Comparison of ENCODE assay signal across 8 cellular contexts in the genomic region with DNA sequence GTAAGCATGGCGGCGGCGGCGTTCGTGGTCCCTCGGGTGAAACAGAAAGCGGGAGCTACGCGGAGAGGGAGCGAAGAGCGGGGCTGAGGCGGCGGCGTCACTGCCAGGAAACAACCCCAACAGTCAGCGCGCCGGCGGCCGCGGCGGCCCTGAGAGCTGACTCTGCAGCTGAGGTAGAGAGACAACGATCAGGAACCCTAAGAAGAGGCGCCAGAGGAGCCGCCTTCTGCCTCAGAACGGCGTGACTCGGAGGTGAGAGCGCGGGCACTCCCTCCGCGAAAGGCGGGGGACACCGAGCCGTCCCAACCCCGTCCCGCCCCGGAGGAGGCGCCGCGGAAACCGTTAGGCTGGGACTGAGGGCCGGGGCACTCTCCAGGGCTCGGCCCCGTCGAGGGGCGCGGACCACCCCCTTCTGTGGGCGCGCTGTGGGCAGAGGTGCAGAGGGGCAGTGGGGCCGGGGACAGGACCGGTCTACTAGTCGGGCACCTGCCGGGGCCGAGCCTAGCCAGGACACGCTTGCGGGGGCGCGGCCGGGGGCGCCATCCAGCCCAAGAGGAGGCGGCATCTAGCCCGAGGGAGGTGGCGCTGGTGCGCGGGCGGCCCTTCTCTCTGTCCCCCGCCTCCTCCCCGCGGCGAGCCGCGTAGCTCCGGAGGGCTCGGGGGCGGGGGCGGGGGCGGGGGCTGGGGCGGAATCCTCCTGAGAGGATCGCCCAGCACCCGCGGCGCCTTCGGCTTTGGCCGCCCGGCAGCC. TPM values are rescaled to one million over a fixed set of nuclear protein-coding genes. Genes with fewer than 3 reads are reported as not detected.
DNase-seq lines count a peak whose midpoint lies in the region; ATAC-seq and TF ChIP-seq lines count a peak whose summit lies in the region.

No MANE protein-coding gene starts in this region.

- peak overlapping the region; percentile 77 for H3K27ac ChIP-seq in mammary epithelial cell (ENCODE audit: insufficient read depth, low read depth, low read length)
- H3K27ac ChIP-seq in spleen, result peak overlapping the region; percentile 99 to 100 (median 100)

- in situ Hi-C loops in mammary epithelial cell (cut with MboI; ENCODE audit: low sequenced_read_pairs in 2 of 2), result no loop called here

- intact Hi-C loops in mammary epithelial cell (cut with micrococcal nuclease), result loop anchor here (1.0 to 10.0 kb wide), 7 partner anchors 26 to 379 kb away; no protein-coding TSS in a partner anchor
- intact Hi-C loops in spleen (cut with DNase I; ENCODE audit: low total_unique reads), result no loop called here

- H3K27me3 ChIP-seq in mammary epithelial cell (ENCODE audit: insufficient read depth, low read length), result no peaks in the 10 kb centered on the region
- H3K27me3 ChIP-seq in spleen (replicated peaks in 1 of 7), result no peaks in the 10 kb centered on the region

- H3K4me2 ChIP-seq in mammary epithelial cell (ENCODE audit: insufficient read depth, low read depth, low read length), result peak overlapping the region; percentile 85

- TF ChIP-seq CTCF in AG04449 (IDR thresholded peaks at IDR 0.05; ENCODE audit: insufficient read depth, low read length, missing control alignments), result peak; percentile 39
- no peak for TF ChIP-seq CTCF in WI38 (IDR thresholded peaks at IDR 0.05; ENCODE audit: low read depth, low read length)
- TF ChIP-seq CTCF in mammary epithelial cell (conservative IDR thresholded peaks at IDR 0.05 in 1 of 2, IDR thresholded peaks at IDR 0.05 in 1 of 2; ENCODE audit: extremely low read depth in 1 of 2, insufficient read depth in 1 of 2, low read depth in 1 of 2, low read length in 2 of 2), result no peak
- TF ChIP-seq CTCF in spleen (IDR thresholded peaks at IDR 0.05 in 8 of 11, conservative IDR thresholded peaks at IDR 0.05 in 3 of 11), result peak in 5 of 11 experiments; percentile 15 to 38 (median 19)

- H2AFZ ChIP-seq in mammary epithelial cell (ENCODE audit: low read depth, low read length), result peak overlapping the region; percentile 99

- peak in 1 of 3 donors; percentile 31 for TF ChIP-seq POLR2A in spleen (IDR thresholded peaks at IDR 0.05)

- ATAC-seq in GM18867 (IDR thresholded peaks at IDR 0.05; ENCODE audit: unreplicated experiment), result peak; percentile 65
- ATAC-seq in HG03095 (IDR thresholded peaks at IDR 0.05; ENCODE audit: unreplicated experiment), result peak; percentile 63

- no peaks in the 10 kb centered on the region for H4K20me1 ChIP-seq in mammary epithelial cell (ENCODE audit: insufficient read depth, low read length)

- BruUV-seq in mammary epithelial cell (replicated peaks; lab: Mats Ljungman, UMichigan), result no TSS peak

- H3K36me3 ChIP-seq in mammary epithelial cell (ENCODE audit: insufficient read depth, low read length) (no peaks in the 10 kb centered on the region), spleen (no peaks in the 10 kb centered on the region)

- CTCF ChIA-PET in AG04449 (lab: Yijun Ruan, JAX) (interaction anchor here (0.9 to 1.7 kb wide), 3 partner anchors 206 to 266 kb away, joined by 3 to 4 read pairs (median 3); no protein-coding TSS in a partner anchor), mammary epithelial cell (lab: Charles Lee; ENCODE audit: low non-redundant PET) (interaction anchor here (0.6 kb wide), 1 partner anchor 290 kb away, joined by 3 read pairs; no protein-coding TSS in a partner anchor)

- H3K4me3 ChIP-seq in AG04449 (ENCODE audit: low read depth, low read length), result peak overlapping the region; percentile 81
- peak overlapping the region; percentile 91 for H3K4me3 ChIP-seq in WI38 (ENCODE audit: low read depth, low read length)
- peak overlapping the region; percentile 57 to 77 (median 60) for H3K4me3 ChIP-seq in mammary epithelial cell (replicated peaks in 1 of 3; ENCODE audit: insufficient read depth in 1 of 3, low read depth in 2 of 3, low read length in 3 of 3)
- peak overlapping the region; percentile 69 to 86 (median 76) for H3K4me3 ChIP-seq in spleen

- WGBS in mammary epithelial cell (ENCODE audit: low coverage, missing lambda C conversion rate), result 7% methylated on average over 6 of the region's 85 CpGs
- WGBS in spleen, 5 donors, result 0 to 1% (median 1%) methylated on average over 31 to 85 of the region's 85 CpGs

- dilution Hi-C loops in mammary epithelial cell (cut with HindIII; ENCODE audit: low sequenced_read_pairs), result loop anchor here (10.0 kb wide), 1 partner anchor 109 kb away; no protein-coding TSS in a partner anchor

- DNase-seq in AG04449 (ENCODE audit: low read depth, low spot score) (no peak), NCI-H2171 treated with DMSO at 0.1 percent for 48 hours (lab: John Stamatoyannopoulos, UW) (peak; percentile 86), mammary epithelial cell (peak; percentile 84), inferior parietal cortex (ENCODE audit: extremely low spot score) (peak; percentile 68), spleen (peak; percentile 97)

- H3K9me3 ChIP-seq in mammary epithelial cell (replicated peaks; ENCODE audit: insufficient read depth, low read length) (peaks cover 29% of the 10 kb centered on the region), spleen (peaks cover 0 to 27% (median 25%) of the 10 kb centered on the region in 8 donors)

- peaks cover 45% of the 10 kb centered on the region for H3K79me2 ChIP-seq in mammary epithelial cell (ENCODE audit: insufficient read depth, low read length)

- POLR2A ChIA-PET in AG04449 (lab: Yijun Ruan, JAX), result no interaction called here

- peak overlapping the region; percentile 85 for H3K9ac ChIP-seq in mammary epithelial cell (ENCODE audit: insufficient read depth, low read length)

- H3K4me1 ChIP-seq in mammary epithelial cell (ENCODE audit: insufficient read depth, low read length), result peaks cover 8% of the 10 kb centered on the region
- H3K4me1 ChIP-seq in spleen, result peaks cover 26 to 57% (median 48%) of the 10 kb centered on the region in 6 donors

RNA-seq across cellular contexts. Expression of a gene that starts 0.4 kb away (rescaled TPM):
- total RNA-seq in mammary epithelial cell, result 10 to 100 TPM; 40.0 to 67.2 TPM
- 27.0 TPM for polyA plus RNA-seq in mammary epithelial cell
- 39.2 TPM for polyA minus RNA-seq in mammary epithelial cell
- total RNA-seq in spleen, result 10 to 100 TPM; 45.3 to 83.7 (median 56.5) TPM
- polyA plus RNA-seq in spleen, result 10 to 100 TPM; 11.2 to 16.1 (median 13.3) TPM
